Comparison of ENCODE assay signal across 34 cellular contexts in the genomic region with DNA sequence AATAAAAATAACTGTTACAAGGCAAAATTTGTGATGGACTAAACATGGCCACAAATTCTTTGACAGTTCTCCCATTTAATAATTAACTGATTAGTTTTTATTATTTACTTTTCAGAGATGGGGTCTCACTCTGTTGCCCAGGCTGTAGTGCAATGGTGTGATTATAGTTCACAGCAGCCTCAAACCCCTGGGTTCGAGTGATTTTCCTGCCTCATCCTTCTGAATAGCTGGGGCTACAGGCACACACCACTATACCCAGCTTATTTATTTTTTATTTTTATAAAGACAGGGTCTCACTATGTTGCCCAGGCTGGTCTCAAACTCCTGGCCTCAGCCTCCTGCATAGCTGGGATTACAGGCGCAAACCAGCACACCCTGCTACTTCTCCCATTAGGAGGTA. TPM values are rescaled to one million over a fixed set of nuclear protein-coding genes. Genes with fewer than 3 reads are reported as not detected.
"Had no signal": no experiment of that assay in that cellular context is flagged by ENCODE, and none has a peak within 500 bp of the region (broad histone marks: within the 10 kb centered on the region; RNA-seq: fewer than 3 reads in every experiment).

No MANE protein-coding gene starts in this region.

- H3K27ac ChIP-seq: ascending aorta, cardiac muscle cell, VCaP had no signal

- H3K4me3 ChIP-seq: ascending aorta, cardiac muscle cell had no signal

- DNase-seq: activated CD4-positive, alpha-beta memory T cell treated with anti-CD3 and anti-CD28 coated beads, Interleukin-2, amount 10 ng/mL, durations not matched to agents 7 days and 5 days; activated CD4-positive, alpha-beta T cell treated with anti-CD3 and anti-CD28 coated beads for 1 hour; activated CD4-positive, alpha-beta T cell treated with anti-CD3 and anti-CD28 coated beads for 36 hours; activated CD4-positive, alpha-beta T cell treated with anti-CD3 and anti-CD28 coated beads for 48 hours; activated CD4-positive, alpha-beta T cell treated with anti-CD3 and anti-CD28 coated beads, Interleukin-2, amount 10 ng/mL, durations not matched to agents 7 days and 5 days; activated CD4-positive, alpha-beta T cell treated with anti-CD3 and anti-CD28 coated beads, Interleukin-2, amount 50 U/mL, for 48 hours; activated CD4-positive, CD25-positive, alpha-beta regulatory T cell; activated CD8-positive, alpha-beta memory T cell treated with anti-CD3 and anti-CD28 coated beads for 24 hours; activated CD8-positive, alpha-beta memory T cell treated with anti-CD3 and anti-CD28 coated beads, Interleukin-2, amount 10 ng/mL, durations not matched to agents 7 days and 5 days; activated CD8-positive, alpha-beta memory T cell treated with anti-CD3 and anti-CD28 coated beads, Interleukin-2, amount 50 U/mL, for 48 hours; activated CD8-positive, alpha-beta T cell treated with anti-CD3 and anti-CD28 coated beads, Interleukin-2, amount 10 ng/mL, durations not matched to agents 7 days and 5 days; activated effector memory CD4-positive, alpha-beta T cell treated with Interleukin-2 at 50 U/mL for 16 hours; activated gamma-delta T cell; activated naive CD4-positive, alpha-beta T cell treated with anti-CD3 and anti-CD28 coated beads, Interleukin-2, amount 10 ng/mL, durations not matched to agents 7 days and 5 days; activated naive CD4-positive, alpha-beta T cell treated with Interleukin-2 at 50 U/mL for 16 hours; activated naive CD8-positive, alpha-beta T cell treated with anti-CD3 and anti-CD28 coated beads, Interleukin-2, amount 10 ng/mL, durations not matched to agents 7 days and 5 days; activated naive CD8-positive, alpha-beta T cell treated with anti-CD3 and anti-CD28 coated beads, Interleukin-2, amount 50 U/mL, for 24 hours; activated T-cell treated with anti-CD3 and anti-CD28 coated beads, Interleukin-2, amount 50 U/mL, for 24 hours; activated T-cell treated with anti-CD3 and anti-CD28 coated beads, Interleukin-2, amount 50 U/mL, for 48 hours; amygdala; anterior cingulate cortex; caudate nucleus; cerebellar nuclear complex; T-helper 2 cell; T-helper 9 cell had no signal

- FAIRE-seq: bronchial epithelial cell, TTC549 had no signal

- H3K9me3 ChIP-seq: ascending aorta had no signal

- H3K27me3 ChIP-seq: ascending aorta, cardiac muscle cell had no signal

- ATAC-seq: activated CD4-positive, alpha-beta T cell treated with anti-CD3 and anti-CD28 coated beads for 36 hours; activated CD4-positive, CD25-positive, alpha-beta regulatory T cell treated with anti-CD3 and anti-CD28 coated beads, Interleukin-2, amount 50 U/mL, for 24 hours; activated CD8-positive, alpha-beta memory T cell treated with anti-CD3 and anti-CD28 coated beads, Interleukin-2, amount 10 ng/mL, durations not matched to agents 7 days and 5 days; activated CD8-positive, alpha-beta T cell treated with anti-CD3 and anti-CD28 coated beads, Interleukin-2, amount 10 ng/mL, durations not matched to agents 7 days and 5 days; activated naive CD8-positive, alpha-beta T cell treated with anti-CD3 and anti-CD28 coated beads, Interleukin-2, amount 50 U/mL, for 24 hours had no signal

- H3K36me3 ChIP-seq: ascending aorta, cardiac muscle cell had no signal

RNA-seq across cellular contexts. Expression of a gene that starts 40.4 kb away (rescaled TPM):
- total RNA-seq: activated CD4-positive, alpha-beta memory T cell treated with anti-CD3 and anti-CD28 coated beads, Interleukin-2, amount 10 ng/mL, durations not matched to agents 7 days and 5 days; activated CD4-positive, alpha-beta T cell treated with anti-CD3 and anti-CD28 coated beads for 36 hours; activated CD4-positive, alpha-beta T cell treated with anti-CD3 and anti-CD28 coated beads, Interleukin-2, amount 10 ng/mL, durations not matched to agents 7 days and 5 days; activated CD8-positive, alpha-beta memory T cell treated with anti-CD3 and anti-CD28 coated beads, Interleukin-2, amount 10 ng/mL, durations not matched to agents 7 days and 5 days; activated CD8-positive, alpha-beta T cell treated with anti-CD3 and anti-CD28 coated beads, Interleukin-2, amount 10 ng/mL, durations not matched to agents 7 days and 5 days; activated naive CD8-positive, alpha-beta T cell treated with anti-CD3 and anti-CD28 coated beads, Interleukin-2, amount 10 ng/mL, durations not matched to agents 7 days and 5 days; activated T-helper 2 cell treated with anti-CD3 and anti-CD28 coated beads, Interferon-gamma antibody, Interleukin-2, Interleukin-4, amounts not matched to agents 10 μg/mL and 5 μg/mL and 100 μg/mL, durations not matched to agents 14 hours and 24 hours and 36 hours; ascending aorta; bronchial epithelial cell; cardiac muscle cell; chondrocyte had no signal
- polyA plus RNA-seq: adipose tissue, cardiac muscle cell had no signal
